In genomic region chr3:104180906-104181305, GRCh38 we compare ENCODE assay signal across 1 cellular context.
TF ChIP-seq lines count a peak whose summit lies in the region.

No MANE protein-coding gene starts in this region.

TF ChIP-seq in HCT116, 20 proteins besides CTCF, POLR2A, EP300 and RAD21 (continued from another document):
- TF ChIP-seq ZBTB33 (IDR thresholded peaks at IDR 0.05; ENCODE audit: extremely low read depth, insufficient replicate concordance, low read length) (no peak), EZH2phosphoT487 (IDR thresholded peaks at IDR 0.05; ENCODE audit: borderline replicate concordance) (no peak)
